Comparison of ENCODE assay signal across 16 cellular contexts in the genomic region with DNA sequence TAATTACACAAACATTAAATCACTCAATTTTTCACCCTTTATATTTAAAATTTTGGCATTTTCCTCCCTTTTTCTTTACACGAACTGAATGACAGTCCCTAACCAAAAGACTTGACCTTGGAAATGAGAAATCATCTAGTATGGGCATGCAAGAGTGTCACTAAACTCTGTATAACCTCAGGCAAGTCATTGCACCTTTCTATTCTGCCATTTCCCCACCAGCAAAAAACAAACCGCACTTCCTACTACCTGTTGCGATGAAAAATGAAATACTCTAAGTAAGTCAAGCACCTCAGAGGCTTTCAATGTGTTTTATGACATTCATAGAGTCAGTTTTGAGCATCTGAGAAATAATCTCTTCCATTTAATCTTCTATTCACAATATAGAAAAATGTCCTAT. TPM values are rescaled to one million over a fixed set of nuclear protein-coding genes. Genes with fewer than 3 reads are reported as not detected.
A peak's percentile ranks its signal among the peaks of the same experiment; 100 is the strongest.
DNase-seq lines count a peak whose midpoint lies in the region; ATAC-seq, FAIRE-seq and TF ChIP-seq lines count a peak whose summit lies in the region.
"Had no signal": no experiment of that assay in that cellular context is flagged by ENCODE, and none has a peak within 500 bp of the region (broad histone marks: within the 10 kb centered on the region; RNA-seq: fewer than 3 reads in every experiment).

No MANE protein-coding gene starts in this region.

- H3K4me3 Mint-ChIP-seq in activated CD4-positive, alpha-beta T cell treated with anti-CD3 and anti-CD28 coated beads, Interleukin-2, amount 10 ng/mL, durations not matched to agents 7 days and 5 days: peak overlapping the region; percentile 28
- H3K4me3 Mint-ChIP-seq in stimulated activated memory B cell treated with anti-CD40 and anti-IgM and Interleukin-4, amounts not matched to agents 10 μg/mL and 1 μg/mL and 100 μg/mL, for 72 hours: no peak overlapping the region
- H3K4me3 Mint-ChIP-seq: CD14-positive monocyte had no signal

- TF ChIP-seq RAD21 in GM12878 (IDR thresholded peaks at IDR 0.05; ENCODE audit: insufficient read depth, low read depth, low read length): no peak

- RAD21 ChIA-PET in GM12878 (lab: Charles Lee; ENCODE audit: unreplicated experiment): interaction anchor here (0.7 to 3.0 kb wide), 3 partner anchors 14 to 59 kb away, joined by 3 to 7 read pairs (median 3); no protein-coding TSS in a partner anchor

- H3K79me2 ChIP-seq in GM12878 (ENCODE audit: control insufficient read depth, insufficient read depth, low read length): peaks cover 92% of the 10 kb centered on the region

- intact Hi-C loops in GM12878 (cut with micrococcal nuclease; ENCODE audit: unreplicated experiment): no loop called here

- CTCF ChIA-PET in activated CD4-positive, alpha-beta T cell treated with anti-CD3 and anti-CD28 coated beads, Interleukin-2, amount 10 ng/mL, durations not matched to agents 7 days and 5 days (lab: Charles Lee): interaction anchor here (0.6 to 1.4 kb wide), 2 partner anchors 15 to 21 kb away, joined by 3 read pairs; no protein-coding TSS in a partner anchor
- CTCF ChIA-PET in GM12878 (lab: Yijun Ruan, JAX): interaction anchor here (0.7 to 1.1 kb wide), 2 partner anchors 30 to 38 kb away, joined by 3 read pairs; no protein-coding TSS in a partner anchor

- H4K20me1 ChIP-seq in GM12878 (ENCODE audit: control insufficient read depth, insufficient read depth): no peaks in the 10 kb centered on the region; the same call in 1 of the 2 replicates

- ATAC-seq in HG02973 (IDR thresholded peaks at IDR 0.05; ENCODE audit: unreplicated experiment) (peak; percentile 34), GM12878 (no peak), HG02798 (IDR thresholded peaks at IDR 0.05; ENCODE audit: poor library complexity, unreplicated experiment) (no peak)
- ATAC-seq in stimulated activated memory B cell treated with anti-CD40 and anti-IgM and Interleukin-4, amounts not matched to agents 10 μg/mL and 1 μg/mL and 100 μg/mL, for 72 hours: no peak
- ATAC-seq: A549 had no signal

- H3K9ac ChIP-seq in GM12878 (ENCODE audit: control insufficient read depth, insufficient read depth, low read length): no peak overlapping the region
- H3K9ac ChIP-seq: parathyroid adenoma had no signal

- H3K27ac ChIP-seq in GM12878 (ENCODE audit: control insufficient read depth, insufficient read depth): peak overlapping the region; percentile 57
- no peak overlapping the region for H3K27ac ChIP-seq in suprapubic skin
- H3K27ac ChIP-seq: A549, parathyroid adenoma had no signal

- no TSS peak for BruUV-seq in GM12878 (replicated peaks; lab: Mats Ljungman, UMichigan)

- peaks cover 99% of the 10 kb centered on the region for H3K4me1 Mint-ChIP-seq in activated CD4-positive, alpha-beta T cell treated with anti-CD3 and anti-CD28 coated beads, Interleukin-2, amount 10 ng/mL, durations not matched to agents 7 days and 5 days
- peaks cover 99% of the 10 kb centered on the region for H3K4me1 Mint-ChIP-seq in stimulated activated memory B cell treated with anti-CD40 and anti-IgM and Interleukin-4, amounts not matched to agents 10 μg/mL and 1 μg/mL and 100 μg/mL, for 72 hours

- no peaks in the 10 kb centered on the region for H3K9me3 Mint-ChIP-seq in activated CD4-positive, alpha-beta T cell treated with anti-CD3 and anti-CD28 coated beads, Interleukin-2, amount 10 ng/mL, durations not matched to agents 7 days and 5 days
- H3K9me3 Mint-ChIP-seq in stimulated activated memory B cell treated with anti-CD40 and anti-IgM and Interleukin-4, amounts not matched to agents 10 μg/mL and 1 μg/mL and 100 μg/mL, for 72 hours: no peaks in the 10 kb centered on the region
- H3K9me3 Mint-ChIP-seq: CD14-positive monocyte had no signal

- TF ChIP-seq EP300 in GM12878 (IDR thresholded peaks at IDR 0.05; ENCODE audit: borderline replicate concordance in 1 of 2, control insufficient read depth in 1 of 2, low read depth in 2 of 2, low read length in 2 of 2): no peak
- no peak for TF ChIP-seq EP300 in suprapubic skin (IDR thresholded peaks at IDR 0.05)

- no peak for FAIRE-seq in GM12878 (lab: Jason Lieb, UNC)
- FAIRE-seq: A549 had no signal

- TF ChIP-seq POLR2A in GM12878 (IDR thresholded peaks at IDR 0.05; ENCODE audit: low read depth, low read length) (no peak), suprapubic skin (IDR thresholded peaks at IDR 0.05) (no peak)

- 16% methylated on average over 3 of the region's 3 CpGs for WGBS in GM12878 (ENCODE audit: insufficient coverage, insufficient replicate concordance, low lambda C conversion rate, missing lambda C conversion rate)
- 62% methylated on average over 3 of the region's 3 CpGs for WGBS in suprapubic skin

- no peak overlapping the region for H2AFZ ChIP-seq in GM12878 (ENCODE audit: control insufficient read depth, low read depth, low read length)
- H2AFZ ChIP-seq: parathyroid adenoma had no signal

- H3K27me3 ChIP-seq in GM12878 (replicated peaks in 1 of 2; ENCODE audit: control insufficient read depth in 2 of 2, insufficient read depth in 2 of 2, low read length in 1 of 2) (no peaks in the 10 kb centered on the region), suprapubic skin (no peaks in the 10 kb centered on the region)
- H3K27me3 ChIP-seq: upper lobe of left lung had no signal

- in situ Hi-C loops in GM12878 (cut with MboI): no loop called here

- peaks cover 39% of the 10 kb centered on the region for H3K36me3 Mint-ChIP-seq in activated CD4-positive, alpha-beta T cell treated with anti-CD3 and anti-CD28 coated beads, Interleukin-2, amount 10 ng/mL, durations not matched to agents 7 days and 5 days (ENCODE audit: low read depth)
- H3K36me3 Mint-ChIP-seq in stimulated activated memory B cell treated with anti-CD40 and anti-IgM and Interleukin-4, amounts not matched to agents 10 μg/mL and 1 μg/mL and 100 μg/mL, for 72 hours: peaks cover 19% of the 10 kb centered on the region

- DNase-seq in activated CD4-positive, alpha-beta T cell treated with anti-CD3 and anti-CD28 coated beads, Interleukin-2, amount 10 ng/mL, durations not matched to agents 7 days and 5 days: peak; percentile 50
- no peak for DNase-seq in activated CD4-positive, alpha-beta T cell treated with anti-CD3 and anti-CD28 coated beads, Interleukin-2, amount 50 U/mL, for 1 hour
- DNase-seq in GM12878 (ENCODE audit: low read depth, low spot score) (no peak), suprapubic skin (ENCODE audit: low spot score in 2 of 2) (no peak), EL (no peak)
- DNase-seq: Kasumi-1, NCI-H1105 treated with DMSO at 0.1 percent for 48 hours, NCI-H2171 treated with DMSO at 0.1 percent for 48 hours, NCI-H82, upper lobe of left lung had no signal

- H3K27ac Mint-ChIP-seq in activated CD4-positive, alpha-beta T cell treated with anti-CD3 and anti-CD28 coated beads, Interleukin-2, amount 10 ng/mL, durations not matched to agents 7 days and 5 days: peak overlapping the region; percentile 82
- H3K27ac Mint-ChIP-seq in stimulated activated memory B cell treated with anti-CD40 and anti-IgM and Interleukin-4, amounts not matched to agents 10 μg/mL and 1 μg/mL and 100 μg/mL, for 72 hours: peak overlapping the region; percentile 74

- POLR2A ChIA-PET in activated CD4-positive, alpha-beta T cell treated with anti-CD3 and anti-CD28 coated beads, Interleukin-2, amount 10 ng/mL, durations not matched to agents 7 days and 5 days (lab: Charles Lee): no interaction called here
- POLR2A ChIA-PET in GM12878 (lab: Charles Lee): interaction anchor here (0.6 to 2.6 kb wide), 4 partner anchors 11 to 23 kb away, joined by 3 to 7 read pairs (median 4); no protein-coding TSS in a partner anchor

- no peaks in the 10 kb centered on the region; the same call in 2 of the 3 replicates for H3K9me3 ChIP-seq in GM12878 (replicated peaks; ENCODE audit: control insufficient read depth, insufficient read depth, low read length)
- no peaks in the 10 kb centered on the region for H3K9me3 ChIP-seq in suprapubic skin
- H3K9me3 ChIP-seq: A549, upper lobe of left lung had no signal

- SMC1A ChIA-PET in GM12878 (lab: Charles Lee; ENCODE audit: uncharacterized antibody, unreplicated experiment): interaction anchor here (0.6 to 4.0 kb wide), 14 partner anchors 10 to 137 kb away, joined by 3 to 22 read pairs (median 4); no protein-coding TSS in a partner anchor

- H3K4me3 ChIP-seq in GM12878 (no peak overlapping the region), suprapubic skin (no peak overlapping the region)
- H3K4me3 ChIP-seq: A549, upper lobe of left lung had no signal

- TF ChIP-seq CTCF in GM12878 (IDR thresholded peaks at IDR 0.05 in 2 of 3, conservative IDR thresholded peaks at IDR 0.05 in 1 of 3; ENCODE audit: control insufficient read depth in 2 of 3, extremely low read depth in 1 of 3, insufficient read depth in 1 of 3, low read depth in 3 of 3, low read length in 3 of 3) (no peak), suprapubic skin (IDR thresholded peaks at IDR 0.05) (no peak)

- no peaks in the 10 kb centered on the region for H3K27me3 Mint-ChIP-seq in activated CD4-positive, alpha-beta T cell treated with anti-CD3 and anti-CD28 coated beads, Interleukin-2, amount 10 ng/mL, durations not matched to agents 7 days and 5 days
- no peaks in the 10 kb centered on the region for H3K27me3 Mint-ChIP-seq in stimulated activated memory B cell treated with anti-CD40 and anti-IgM and Interleukin-4, amounts not matched to agents 10 μg/mL and 1 μg/mL and 100 μg/mL, for 72 hours

- H3K4me2 ChIP-seq in GM12878 (ENCODE audit: control insufficient read depth, insufficient read depth): peak overlapping the region; percentile 56
- H3K4me2 ChIP-seq: A549 had no signal

- peaks cover 68% of the 10 kb centered on the region for H3K4me1 ChIP-seq in GM12878 (ENCODE audit: control insufficient read depth, insufficient read depth, low read length)
- H3K4me1 ChIP-seq in suprapubic skin: peaks cover 12% of the 10 kb centered on the region
- H3K4me1 ChIP-seq: A549 had no signal

- peaks cover 2 to 5% of the 10 kb centered on the region in 2 experiments; a peak in 3 of 4 replicates for H3K36me3 ChIP-seq in GM12878 (ENCODE audit: control insufficient read depth in 2 of 2, insufficient read depth in 2 of 2, low read length in 1 of 2)
- H3K36me3 ChIP-seq in suprapubic skin: no peaks in the 10 kb centered on the region
- H3K36me3 ChIP-seq: upper lobe of left lung had no signal

RNA-seq across cellular contexts. Expression of a gene that starts 44.1 kb away (rescaled TPM):
- 100 to 1,000 TPM; 223 to 283 TPM for total RNA-seq in activated CD4-positive, alpha-beta T cell treated with anti-CD3 and anti-CD28 coated beads, Interleukin-2, amount 10 ng/mL, durations not matched to agents 7 days and 5 days
- 363 and 399 TPM in 2 replicates for total RNA-seq in GM12878 (2013; cell fraction: nucleolus; rRNA removed)
- total RNA-seq in GM12878 (2014; rRNA removed): 63.7 and 65.1 TPM in 2 replicates
- total RNA-seq in GM12878 (2014; rRNA removed; fragmentation: Illumina TruSeq; extraction: Trizol): 62.5 and 68.9 TPM in 2 replicates
- total RNA-seq in GM12878 (2021): 93.8 and 96.3 TPM in 2 replicates
- 31.8 TPM for polyA plus RNA-seq in GM12878 (2011; ENCODE audit: low read depth)
- polyA plus RNA-seq in GM12878 (2011; rRNA removed): 96.4 and 99.1 TPM in 2 replicates
- 228 and 306 TPM in 2 replicates for polyA plus RNA-seq in GM12878 (2011; cell fraction: cytosol; rRNA removed)
- 142 and 279 TPM in 2 replicates for polyA plus RNA-seq in GM12878 (2011; cell fraction: nucleus; rRNA removed)
- polyA plus RNA-seq in GM12878 (2012): 26.9 and 39.0 TPM in 2 replicates
- 88.5 and 110 TPM in 2 replicates for polyA plus RNA-seq in GM12878 (2014; fragmentation: Illumina TruSeq; extraction: Trizol)
- 10 to 100 TPM; 19.1 to 29.1 TPM for polyA plus RNA-seq in GM12878 (2014; fragmentation: Nextera tagmentation; extraction: Ambion mirVana)
- 41.8 and 56.8 TPM in 2 replicates for polyA plus RNA-seq in GM12878 (2014; rRNA removed)
- polyA plus RNA-seq in GM12878 (2016; fragmentation: Nextera tagmentation; extraction: Ambion mirVana): 10 to 100 TPM; 34.8 to 38.6 TPM
- 511 and 573 TPM in 2 replicates for polyA minus RNA-seq in GM12878 (2011; rRNA and poly(A)+ RNA removed)
- 75.6 and 115 TPM in 2 replicates for polyA minus RNA-seq in GM12878 (2011; cell fraction: cytosol; rRNA and poly(A)+ RNA removed)
- 178 and 239 TPM in 2 replicates for polyA minus RNA-seq in GM12878 (2011; cell fraction: nucleus; rRNA and poly(A)+ RNA removed)
- 10 to 100 TPM in 3 of 4 donors, 1 to 10 TPM in 1; 6.3 to 34.4 (median 17.8) TPM for total RNA-seq in suprapubic skin
